28 cellular contexts compared by ENCODE assay signal in the genomic region with DNA sequence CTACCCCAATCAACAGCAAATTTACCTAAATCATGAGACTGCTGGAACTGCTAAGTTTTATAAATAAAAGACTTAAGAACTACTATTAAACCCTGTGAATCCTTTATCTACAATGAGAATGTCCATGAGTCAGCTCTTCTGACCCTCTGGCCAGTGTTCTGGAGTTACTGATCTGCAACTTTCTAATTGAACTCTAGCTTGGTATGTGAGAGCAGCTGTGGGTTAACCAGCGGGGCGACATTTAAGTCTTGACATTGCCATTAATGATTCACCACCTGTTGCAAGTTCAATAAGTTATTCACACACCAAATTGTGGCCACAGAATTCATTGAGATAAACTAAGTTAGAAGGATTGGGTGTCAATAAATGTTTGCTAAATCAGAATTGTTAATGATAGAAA.
DNase-seq lines count a peak whose midpoint lies in the region; ATAC-seq and TF ChIP-seq lines count a peak whose summit lies in the region.
"Had no signal": no experiment of that assay in that cellular context is flagged by ENCODE, and none has a peak within 500 bp of the region (broad histone marks: within the 10 kb centered on the region; RNA-seq: fewer than 3 reads in every experiment).

No MANE protein-coding gene starts in this region.

- no peak overlapping the region for H3K4me3 Mint-ChIP-seq in WTC11
- no peak overlapping the region for H3K4me3 Mint-ChIP-seq in activated T-cell treated with anti-CD3 and anti-CD28 coated beads, Interleukin-2, amount 50 U/mL, for 72 hours
- H3K4me3 Mint-ChIP-seq: activated CD4-positive, alpha-beta T cell treated with anti-CD3 and anti-CD28 coated beads for 36 hours; activated CD8-positive, alpha-beta T cell treated with anti-CD3 and anti-CD28 coated beads, Interleukin-2, amount 10 ng/mL, durations not matched to agents 7 days and 5 days; activated naive CD4-positive, alpha-beta T cell treated with anti-CD3 and anti-CD28 coated beads, Interleukin-2, amount 50 U/mL, for 24 hours; HFFc6; neural crest cell; T-helper 2 cell treated with Interferon-gamma antibody and Interleukin-4, amounts not matched to agents 5 μg/mL and 100 μg/mL, for 36 hours had no signal

- ATAC-seq in WTC11 (0 out of 2 replicates have a peak, but pooled peaks have one; percentile 39), psoas muscle (no peak)
- no peak for ATAC-seq in activated T-cell treated with anti-CD3 and anti-CD28 coated beads, Interleukin-2, amount 50 U/mL, for 72 hours (replicated peaks in 1 of 2)
- ATAC-seq: activated CD4-positive, alpha-beta T cell treated with anti-CD3 and anti-CD28 coated beads for 36 hours; activated CD8-positive, alpha-beta T cell treated with anti-CD3 and anti-CD28 coated beads, Interleukin-2, amount 10 ng/mL, durations not matched to agents 7 days and 5 days; right lobe of liver had no signal

- H3K4me3 ChIP-seq in sigmoid colon (no peak overlapping the region), psoas muscle (no peak overlapping the region)
- H3K4me3 ChIP-seq: GM23248, right lobe of liver, tibial nerve had no signal

- CTCF ChIA-PET in WTC11 (lab: Charles Lee) = no interaction called here

- intact Hi-C loops in sigmoid colon (cut with DNase I) (no loop called here), psoas muscle (cut with DNase I) (no loop called here)

- no peaks in the 10 kb centered on the region for H3K9me3 ChIP-seq in sigmoid colon
- H3K9me3 ChIP-seq in psoas muscle = no peaks in the 10 kb centered on the region
- H3K9me3 ChIP-seq: right lobe of liver, tibial nerve had no signal

- no peak for TF ChIP-seq CTCF in WTC11 (IDR thresholded peaks at IDR 0.05)
- no peak for TF ChIP-seq CTCF in sigmoid colon (IDR thresholded peaks at IDR 0.05)
- TF ChIP-seq CTCF in psoas muscle (IDR thresholded peaks at IDR 0.05) = no peak

- DNase-seq in WTC11 (ENCODE audit: low spot score) (no peak), iPS-NIHi7 (ENCODE audit: extremely low spot score) (peak; percentile 7), myocyte (ENCODE audit: low read depth) (peak; percentile 2), sigmoid colon (no peak), psoas muscle (no peak), SIG-M5 treated with dmso at 0.1 percent for 504 hours (lab: John Stamatoyannopoulos, UW; ENCODE audit: unreplicated experiment) (no peak)
- DNase-seq in activated T-cell treated with anti-CD3 and anti-CD28 coated beads, Interleukin-2, amount 50 U/mL, for 72 hours = no peak
- DNase-seq: activated CD4-positive, alpha-beta T cell treated with anti-CD3 and anti-CD28 coated beads for 36 hours; activated CD8-positive, alpha-beta T cell treated with anti-CD3 and anti-CD28 coated beads, Interleukin-2, amount 10 ng/mL, durations not matched to agents 7 days and 5 days; amygdala; effector CD4-positive, alpha-beta T cell; GM23248; HFFc6; NCI-H1436 treated with DMSO at 0.1 percent for 48 hours; NCI-H2107; NCI-H446; NCI-H774; right lobe of liver; SIG-M5; stimulated activated CD4-positive, alpha-beta T cell treated with anti-CD3 and anti-CD28 coated beads, Interleukin-4, amount 100 ng/mL, for 24 hours had no signal

- no peaks in the 10 kb centered on the region for H3K36me3 Mint-ChIP-seq in WTC11
- H3K36me3 Mint-ChIP-seq in activated T-cell treated with anti-CD3 and anti-CD28 coated beads, Interleukin-2, amount 50 U/mL, for 72 hours (ENCODE audit: insufficient read depth in 2 of 2) = no peaks in the 10 kb centered on the region
- H3K36me3 Mint-ChIP-seq: activated naive CD4-positive, alpha-beta T cell treated with anti-CD3 and anti-CD28 coated beads, Interleukin-2, amount 50 U/mL, for 24 hours had no signal

- TF ChIP-seq POLR2A in sigmoid colon (IDR thresholded peaks at IDR 0.05) = no peak

- no peak overlapping the region for H3K27ac Mint-ChIP-seq in WTC11
- H3K27ac Mint-ChIP-seq in activated T-cell treated with anti-CD3 and anti-CD28 coated beads, Interleukin-2, amount 50 U/mL, for 72 hours = no peak overlapping the region
- H3K27ac Mint-ChIP-seq: activated CD4-positive, alpha-beta T cell treated with anti-CD3 and anti-CD28 coated beads for 36 hours; activated CD8-positive, alpha-beta T cell treated with anti-CD3 and anti-CD28 coated beads, Interleukin-2, amount 10 ng/mL, durations not matched to agents 7 days and 5 days; activated naive CD4-positive, alpha-beta T cell treated with anti-CD3 and anti-CD28 coated beads, Interleukin-2, amount 50 U/mL, for 24 hours; activated T-helper 2 cell treated with anti-CD3 and anti-CD28 coated beads, Interferon-gamma antibody, Interleukin-2, Interleukin-4, amounts not matched to agents 10 μg/mL and 5 μg/mL and 100 μg/mL, durations not matched to agents 14 hours and 24 hours and 36 hours; HFFc6; T-helper 2 cell treated with Interferon-gamma antibody and Interleukin-4, amounts not matched to agents 5 μg/mL and 100 μg/mL, for 36 hours had no signal

- no peaks in the 10 kb centered on the region for H3K27me3 Mint-ChIP-seq in WTC11 (ENCODE audit: low read depth)
- no peaks in the 10 kb centered on the region for H3K27me3 Mint-ChIP-seq in activated T-cell treated with anti-CD3 and anti-CD28 coated beads, Interleukin-2, amount 50 U/mL, for 72 hours (ENCODE audit: low read depth)
- H3K27me3 Mint-ChIP-seq: activated CD4-positive, alpha-beta T cell treated with anti-CD3 and anti-CD28 coated beads for 36 hours; activated naive CD4-positive, alpha-beta T cell treated with anti-CD3 and anti-CD28 coated beads, Interleukin-2, amount 50 U/mL, for 24 hours had no signal

- H3K4me1 ChIP-seq in sigmoid colon (no peaks in the 10 kb centered on the region), psoas muscle (no peaks in the 10 kb centered on the region)
- H3K4me1 ChIP-seq: parathyroid adenoma, right lobe of liver, tibial nerve had no signal

- peaks cover 39% of the 10 kb centered on the region for H3K4me1 Mint-ChIP-seq in WTC11
- H3K4me1 Mint-ChIP-seq in activated T-cell treated with anti-CD3 and anti-CD28 coated beads, Interleukin-2, amount 50 U/mL, for 72 hours (ENCODE audit: low read depth) = no peaks in the 10 kb centered on the region
- H3K4me1 Mint-ChIP-seq: activated CD4-positive, alpha-beta T cell treated with anti-CD3 and anti-CD28 coated beads for 36 hours; activated naive CD4-positive, alpha-beta T cell treated with anti-CD3 and anti-CD28 coated beads, Interleukin-2, amount 50 U/mL, for 24 hours had no signal

- TF ChIP-seq EP300 in sigmoid colon (IDR thresholded peaks at IDR 0.05) = no peak

- no peaks in the 10 kb centered on the region for H3K9me3 Mint-ChIP-seq in WTC11
- peaks cover 2 to 3% of the 10 kb centered on the region in 2 donors for H3K9me3 Mint-ChIP-seq in activated T-cell treated with anti-CD3 and anti-CD28 coated beads, Interleukin-2, amount 50 U/mL, for 72 hours
- H3K9me3 Mint-ChIP-seq: neural crest cell had no signal

- POLR2A ChIA-PET in WTC11 (lab: Charles Lee) = no interaction called here

- 60 to 62% methylated on average over 2 of the region's 2 CpGs for WGBS in sigmoid colon, 2 donors
- WGBS in psoas muscle, 3 donors = 50 to 66% (median 60%) methylated on average over 2 of the region's 2 CpGs

- H3K27me3 ChIP-seq in sigmoid colon (no peaks in the 10 kb centered on the region), psoas muscle (ENCODE audit: insufficient read depth in 3 of 3, low read length in 2 of 3) (no peaks in the 10 kb centered on the region)
- H3K27me3 ChIP-seq: right lobe of liver, tibial nerve had no signal

- H3K27ac ChIP-seq in sigmoid colon (no peak overlapping the region), psoas muscle (no peak overlapping the region)
- H3K27ac ChIP-seq: C4-2B, epithelial cell of prostate, GM23248, parathyroid adenoma, right lobe of liver, tibial nerve had no signal

- H3K36me3 ChIP-seq in sigmoid colon = no peaks in the 10 kb centered on the region
- no peaks in the 10 kb centered on the region for H3K36me3 ChIP-seq in psoas muscle (ENCODE audit: insufficient read depth in 1 of 2, low read depth in 1 of 2)
- H3K36me3 ChIP-seq: right lobe of liver, tibial nerve had no signal

TF ChIP-seq in WTC11, 78 proteins besides CTCF, POLR2A, EP300 and RAD21 (continues in another document):
- no peak for TF ChIP-seq SP1 (CRISPR knock-in tag; conservative IDR thresholded peaks at IDR 0.05)
- TF ChIP-seq, protein P1, sequence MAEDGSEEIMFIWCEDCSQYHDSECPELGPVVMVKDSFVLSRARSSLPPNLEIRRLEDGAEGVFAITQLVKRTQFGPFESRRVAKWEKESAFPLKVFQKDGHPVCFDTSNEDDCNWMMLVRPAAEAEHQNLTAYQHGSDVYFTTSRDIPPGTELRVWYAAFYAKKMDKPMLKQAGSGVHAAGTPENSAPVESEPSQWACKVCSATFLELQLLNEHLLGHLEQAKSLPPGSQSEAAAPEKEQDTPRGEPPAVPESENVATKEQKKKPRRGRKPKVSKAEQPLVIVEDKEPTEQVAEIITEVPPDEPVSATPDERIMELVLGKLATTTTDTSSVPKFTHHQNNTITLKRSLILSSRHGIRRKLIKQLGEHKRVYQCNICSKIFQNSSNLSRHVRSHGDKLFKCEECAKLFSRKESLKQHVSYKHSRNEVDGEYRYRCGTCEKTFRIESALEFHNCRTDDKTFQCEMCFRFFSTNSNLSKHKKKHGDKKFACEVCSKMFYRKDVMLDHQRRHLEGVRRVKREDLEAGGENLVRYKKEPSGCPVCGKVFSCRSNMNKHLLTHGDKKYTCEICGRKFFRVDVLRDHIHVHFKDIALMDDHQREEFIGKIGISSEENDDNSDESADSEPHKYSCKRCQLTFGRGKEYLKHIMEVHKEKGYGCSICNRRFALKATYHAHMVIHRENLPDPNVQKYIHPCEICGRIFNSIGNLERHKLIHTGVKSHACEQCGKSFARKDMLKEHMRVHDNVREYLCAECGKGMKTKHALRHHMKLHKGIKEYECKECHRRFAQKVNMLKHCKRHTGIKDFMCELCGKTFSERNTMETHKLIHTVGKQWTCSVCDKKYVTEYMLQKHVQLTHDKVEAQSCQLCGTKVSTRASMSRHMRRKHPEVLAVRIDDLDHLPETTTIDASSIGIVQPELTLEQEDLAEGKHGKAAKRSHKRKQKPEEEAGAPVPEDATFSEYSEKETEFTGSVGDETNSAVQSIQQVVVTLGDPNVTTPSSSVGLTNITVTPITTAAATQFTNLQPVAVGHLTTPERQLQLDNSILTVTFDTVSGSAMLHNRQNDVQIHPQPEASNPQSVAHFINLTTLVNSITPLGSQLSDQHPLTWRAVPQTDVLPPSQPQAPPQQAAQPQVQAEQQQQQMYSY (CRISPR knock-in tag; IDR thresholded peaks at IDR 0.05) = no peak
- TF ChIP-seq, protein P2, sequence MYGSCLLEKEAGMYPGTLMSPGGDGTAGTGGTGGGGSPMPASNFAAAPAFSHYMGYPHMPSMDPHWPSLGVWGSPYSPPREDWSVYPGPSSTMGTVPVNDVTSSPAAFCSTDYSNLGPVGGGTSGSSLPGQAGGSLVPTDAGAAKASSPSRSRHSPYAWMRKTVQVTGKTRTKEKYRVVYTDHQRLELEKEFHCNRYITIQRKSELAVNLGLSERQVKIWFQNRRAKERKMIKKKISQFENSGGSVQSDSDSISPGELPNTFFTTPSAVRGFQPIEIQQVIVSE (CRISPR knock-in tag; IDR thresholded peaks at IDR 0.05; ENCODE audit: borderline replicate concordance) = no peak

Comparison
In these comparisons a context has a peak if more than half of its experiments do, and no peak if none do; other contexts are left out.
1. DNase-seq: peak in iPS-NIHi7 (single experiment) and myocyte (single experiment); none in WTC11 (single experiment), activated T-cell treated with anti-CD3 and anti-CD28 coated beads, Interleukin-2, amount 50 U/mL, for 72 hours (0 of 2), sigmoid colon (single experiment), psoas muscle (0 of 2) and SIG-M5 treated with dmso at 0.1 percent for 504 hours (single experiment).